In the genomic region with DNA sequence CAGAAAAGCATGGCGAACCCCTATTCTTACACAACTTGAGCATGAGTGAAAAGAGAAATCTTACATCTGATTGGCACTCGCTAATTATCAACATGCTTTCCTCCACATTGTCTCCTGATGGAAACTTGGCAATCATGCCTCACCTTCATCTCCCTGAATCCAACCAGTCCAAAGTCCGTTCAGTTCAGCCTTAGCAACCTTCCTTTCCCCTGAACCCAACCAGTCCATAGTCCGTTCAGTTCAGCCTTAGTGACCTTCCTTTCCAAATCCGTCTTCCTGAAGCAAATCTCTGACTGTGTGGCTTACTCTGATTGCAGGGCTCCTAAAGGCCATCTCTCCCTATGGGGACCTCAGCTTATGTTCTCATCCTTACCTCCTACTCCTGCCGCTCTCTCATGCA, we compare ENCODE assay signal across 22 cellular contexts.
"Had no signal": no experiment of that assay in that cellular context is flagged by ENCODE, and none has a peak within 500 bp of the region (broad histone marks: within the 10 kb centered on the region; RNA-seq: fewer than 3 reads in every experiment).

No MANE protein-coding gene starts in this region.

- H3K4me2 ChIP-seq: SK-N-SH had no signal

- H3K4me3 ChIP-seq: MG63 had no signal

- H3K9ac ChIP-seq: SK-N-SH had no signal

- H3K9me2 ChIP-seq: SK-N-SH had no signal

- H3K36me3 ChIP-seq: MG63 had no signal

- H3K9me3 ChIP-seq: SK-N-SH had no signal

- H3K27ac ChIP-seq: RWPE1 had no signal

- DNase-seq: IMR-90, Karpas-422, KG1, MG63, NCI-H1092, NCI-H1105 treated with DMSO at 0.1 percent for 48 hours, NCI-H1417 treated with DMSO at 0.1 percent for 48 hours, NCI-H146, NCI-H1694 treated with DMSO at 0.1 percent for 48 hours, NCI-H1930, NCI-H2081, NCI-H2107, NCI-H2227 treated with DMSO at 0.1 percent for 48 hours, NCI-H524, NCI-H526 treated with DMSO at 0.1 percent for 48 hours, NCI-H748 treated with DMSO at 0.1 percent for 48 hours, PC-3, SHP77, SK-N-SH, SW 1271, T-cell had no signal

- H3K27me3 ChIP-seq: MG63 had no signal
